In the genomic region with DNA sequence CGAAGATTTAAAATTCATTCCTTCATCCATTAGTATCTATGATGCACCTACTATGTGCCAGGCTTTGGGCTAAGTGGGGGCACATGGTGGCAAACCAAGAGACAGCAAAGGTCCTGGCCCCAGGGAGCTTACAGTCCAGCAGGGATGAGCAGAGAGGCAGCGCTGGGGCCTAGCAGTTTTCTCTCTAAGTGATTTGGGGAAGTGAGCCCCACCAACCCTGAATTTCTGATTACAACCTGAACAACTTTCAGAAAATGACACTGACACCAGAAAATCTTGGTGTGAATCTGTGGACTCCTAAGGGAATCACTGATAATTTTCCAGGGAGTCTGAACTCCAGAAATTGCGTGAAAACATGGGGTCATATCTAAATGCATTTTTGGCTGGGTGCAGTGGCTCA, we compare ENCODE assay signal across 33 cellular contexts.
"Had no signal": no experiment of that assay in that cellular context is flagged by ENCODE, and none has a peak within 500 bp of the region (broad histone marks: within the 10 kb centered on the region; RNA-seq: fewer than 3 reads in every experiment).

No MANE protein-coding gene starts in this region.

- ATAC-seq: activated naive CD4-positive, alpha-beta T cell treated with anti-CD3 and anti-CD28 coated beads, Interleukin-2, amount 50 U/mL, for 72 hours; activated naive CD8-positive, alpha-beta T cell treated with anti-CD3 and anti-CD28 coated beads, Interleukin-2, amount 50 U/mL, for 24 hours; activated T-cell treated with anti-CD3 and anti-CD28 coated beads, Interleukin-2, amount 50 U/mL, for 4 hours; activated T-cell treated with anti-CD3 and anti-CD28 coated beads, Interleukin-2, amount 50 U/mL, for 72 hours; activated T-helper 17 cell treated with anti-CD3 and anti-CD28 coated beads, Interleukin-2, amount 50 U/mL, for 72 hours; body of pancreas had no signal

- DNase-seq: activated effector memory CD4-positive, alpha-beta T cell treated with anti-CD3 and anti-CD28 coated beads, Interleukin-2, amount 50 U/mL, for 16 hours; activated effector memory CD4-positive, alpha-beta T cell treated with Interleukin-2 at 50 U/mL for 16 hours; activated gamma-delta T cell; activated gamma-delta T cell treated with Interleukin-2 at 50 U/mL for 16 hours; activated naive CD4-positive, alpha-beta T cell; activated naive CD4-positive, alpha-beta T cell treated with anti-CD3 and anti-CD28 coated beads for 36 hours; activated naive CD4-positive, alpha-beta T cell treated with anti-CD3 and anti-CD28 coated beads, Interleukin-2, amount 10 ng/mL, durations not matched to agents 7 days and 5 days; activated naive CD4-positive, alpha-beta T cell treated with anti-CD3 and anti-CD28 coated beads, Interleukin-2, amount 50 U/mL, for 16 hours; activated naive CD4-positive, alpha-beta T cell treated with Interleukin-2 at 50 U/mL for 16 hours; activated naive CD8-positive, alpha-beta T cell treated with anti-CD3 and anti-CD28 coated beads for 36 hours; activated naive CD8-positive, alpha-beta T cell treated with anti-CD3 and anti-CD28 coated beads, Interleukin-2, amount 10 ng/mL, durations not matched to agents 7 days and 5 days; activated naive CD8-positive, alpha-beta T cell treated with anti-CD3 and anti-CD28 coated beads, Interleukin-2, amount 50 U/mL, for 24 hours; activated T-cell treated with anti-CD3 and anti-CD28 coated beads, Interleukin-2, amount 50 U/mL, for 4 hours; activated T-cell treated with anti-CD3 and anti-CD28 coated beads, Interleukin-2, amount 50 U/mL, for 48 hours; activated T-cell treated with anti-CD3 and anti-CD28 coated beads, Interleukin-2, amount 50 U/mL, for 72 hours; adrenal gland; amniotic stem cell; amygdala; anterior cingulate cortex; aorta; body of pancreas; brain microvascular endothelial cell; caudate nucleus; central memory CD4-positive, alpha-beta T cell; cerebellar nuclear complex had no signal

- H3K4me1 ChIP-seq: adrenal gland, ascending aorta, body of pancreas had no signal

- H3K4me3 ChIP-seq: adrenal gland, ascending aorta, body of pancreas, breast epithelium, cardiac muscle cell had no signal

- FAIRE-seq: astrocyte, bronchial epithelial cell, colon had no signal

- H3K27me3 ChIP-seq: adrenal gland, ascending aorta, body of pancreas, brain microvascular endothelial cell, breast epithelium, cardiac muscle cell had no signal

- H3K36me3 ChIP-seq: adrenal gland, ascending aorta, brain microvascular endothelial cell, breast epithelium, cardiac muscle cell had no signal

- H3K27ac ChIP-seq: adrenal gland, ascending aorta, body of pancreas, brain microvascular endothelial cell, breast epithelium, cardiac muscle cell had no signal

- H3K9me3 ChIP-seq: adrenal gland, ascending aorta, body of pancreas, breast epithelium had no signal
